Comparison of ENCODE assay signal across 23 cellular contexts in the genomic region with DNA sequence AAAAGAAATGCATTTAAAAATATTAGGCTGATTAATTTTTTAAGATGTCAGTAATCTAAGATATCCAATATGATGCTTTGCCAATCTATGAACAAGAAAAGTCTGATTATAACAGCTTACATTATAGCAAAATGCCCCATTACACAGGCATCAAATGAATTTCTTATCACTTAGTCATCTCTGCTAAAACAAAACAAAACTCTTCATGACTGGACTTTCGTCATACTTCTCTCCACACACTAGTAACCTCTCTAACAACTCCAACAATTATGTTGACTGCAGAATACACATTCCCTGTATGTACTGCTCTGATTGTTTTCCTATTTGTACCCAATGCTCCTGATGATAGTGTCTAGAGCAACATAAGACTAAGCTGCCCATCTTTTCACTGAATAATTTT. TPM values are rescaled to one million over a fixed set of nuclear protein-coding genes. Genes with fewer than 3 reads are reported as not detected.
DNase-seq lines count a peak whose midpoint lies in the region; ATAC-seq, FAIRE-seq and TF ChIP-seq lines count a peak whose summit lies in the region.
"Had no signal": no experiment of that assay in that cellular context is flagged by ENCODE, and none has a peak within 500 bp of the region (broad histone marks: within the 10 kb centered on the region; RNA-seq: fewer than 3 reads in every experiment).

No MANE protein-coding gene starts in this region.

- no peaks in the 10 kb centered on the region for H3K9me3 ChIP-seq in HepG2 (ENCODE audit: low read length)
- no peaks in the 10 kb centered on the region for H3K9me3 ChIP-seq in right lobe of liver
- no peaks in the 10 kb centered on the region for H3K9me3 ChIP-seq in adipocyte (ENCODE audit: control insufficient read depth, low read length)
- no peaks in the 10 kb centered on the region for H3K9me3 ChIP-seq in transverse colon
- H3K9me3 ChIP-seq: mucosa of descending colon, thyroid gland had no signal

- intact Hi-C loops in HepG2 (cut with micrococcal nuclease; ENCODE audit: unreplicated experiment) (no loop called here), right lobe of liver (cut with DNase I) (no loop called here), transverse colon (cut with DNase I; ENCODE audit: low total_unique reads) (no loop called here)

- H3K9ac ChIP-seq in HepG2 (ENCODE audit: insufficient read depth, low read depth, low read length), result no peak overlapping the region
- no peak overlapping the region for H3K9ac ChIP-seq in adipocyte (ENCODE audit: low read length)

- H3K4me2 ChIP-seq in HepG2 (ENCODE audit: low read depth, low read length), result no peak overlapping the region

- ATAC-seq in HepG2 (no peak), right lobe of liver (no peak), GM21723 (IDR thresholded peaks at IDR 0.05; ENCODE audit: unreplicated experiment) (no peak), HG02798 (IDR thresholded peaks at IDR 0.05; ENCODE audit: poor library complexity, unreplicated experiment) (no peak)
- ATAC-seq: activated CD8-positive, alpha-beta T cell treated with anti-CD3 and anti-CD28 coated beads, Interleukin-2, amount 10 ng/mL, durations not matched to agents 7 days and 5 days; left colon; mucosa of descending colon; stimulated activated effector memory CD8-positive, alpha-beta T cell treated with anti-CD3 and anti-CD28 coated beads, Interleukin-12 subunit alpha, Interleukin-12 subunit beta, amount 100 ng/mL, for 72 hours had no signal

- H3K27me3 ChIP-seq in HepG2 (ENCODE audit: control insufficient read depth in 1 of 2, insufficient read depth in 2 of 2, low read length in 2 of 2), result no peaks in the 10 kb centered on the region; a peak in 1 of 5 replicates
- H3K27me3 ChIP-seq in right lobe of liver, result peaks cover 0 to 10% of the 10 kb centered on the region in 2 donors
- H3K27me3 ChIP-seq in adipocyte (replicated peaks; ENCODE audit: control insufficient read depth, insufficient read depth, low read length), result no peaks in the 10 kb centered on the region
- peaks cover 3% of the 10 kb centered on the region for H3K27me3 ChIP-seq in transverse colon
- H3K27me3 ChIP-seq: thyroid gland had no signal

- in situ Hi-C loops in HepG2 (cut with HindIII; ENCODE audit: extremely low pct_ligation_motif_present, low pct_unique_long_range_greater_than_20kb), result no loop called here
- in situ Hi-C loops in transverse colon (cut with MboI; ENCODE audit: low pct_ligation_motif_present in 1 of 4, low pct_unique_long_range_greater_than_20kb in 1 of 4, low sequenced_read_pairs in 3 of 4), result no loop called here

- H3K4me3 ChIP-seq in HepG2 (replicated peaks in 1 of 3; ENCODE audit: insufficient read depth in 1 of 3, low read depth in 2 of 3, low read length in 3 of 3) (no peak overlapping the region), right lobe of liver (no peak overlapping the region), adipocyte (ENCODE audit: low read length) (no peak overlapping the region), fibroblast of villous mesenchyme (ENCODE audit: low read depth, low read length) (no peak overlapping the region), transverse colon (no peak overlapping the region)
- H3K4me3 ChIP-seq: mucosa of descending colon, thyroid gland had no signal

- H3K4me1 ChIP-seq in HepG2 (ENCODE audit: insufficient read depth, low read length) (peaks cover 8% of the 10 kb centered on the region), right lobe of liver (peaks cover 0 to 13% (median 4%) of the 10 kb centered on the region in 4 donors), adipocyte (ENCODE audit: control insufficient read depth, insufficient read depth, low read length) (no peaks in the 10 kb centered on the region), transverse colon (peaks cover 6 to 11% (median 8%) of the 10 kb centered on the region in 4 donors)

- TF ChIP-seq RAD21 in HepG2 (CRISPR knock-in tag; IDR thresholded peaks at IDR 0.05), result no peak

- TF ChIP-seq CTCF in HepG2 (CRISPR knock-in tag; IDR thresholded peaks at IDR 0.05) (no peak), right lobe of liver (IDR thresholded peaks at IDR 0.05) (no peak), fibroblast of villous mesenchyme (IDR thresholded peaks at IDR 0.05; ENCODE audit: insufficient read depth, low read depth, low read length) (no peak), transverse colon (IDR thresholded peaks at IDR 0.05) (no peak)

- H3K27ac ChIP-seq in HepG2 (ENCODE audit: extremely low read length, insufficient read depth, low read length) (no peak overlapping the region), right lobe of liver (no peak overlapping the region), transverse colon (no peak overlapping the region)
- H3K27ac ChIP-seq: thyroid gland had no signal

- POLR2A ChIA-PET in HepG2 (lab: Yijun Ruan, JAX), result no interaction called here

- BruUV-seq in HepG2 (replicated peaks; lab: Mats Ljungman, UMichigan), result no TSS peak

- H3K79me2 ChIP-seq in HepG2 (ENCODE audit: insufficient read depth, low read length), result peaks cover 9% of the 10 kb centered on the region

- no peak for TF ChIP-seq EP300 in HepG2 (IDR thresholded peaks at IDR 0.05; ENCODE audit: low read depth in 2 of 2, low read length in 2 of 2)
- no peak for TF ChIP-seq EP300 in HepG2 (CRISPR knock-in tag; IDR thresholded peaks at IDR 0.05; ENCODE audit: borderline replicate concordance)
- TF ChIP-seq EP300 in transverse colon (IDR thresholded peaks at IDR 0.05; ENCODE audit: low read depth), result no peak

- CTCF ChIA-PET in HepG2 (lab: Yijun Ruan, JAX; ENCODE audit: low intra/inter-chr PET ratio, low total read pairs), result no interaction called here

- no peak for FAIRE-seq in HepG2 (lab: Jason Lieb, UNC)
- FAIRE-seq: GM18507 had no signal

- DNase-seq in HepG2 (ENCODE audit: low spot score) (peak; percentile 24), right lobe of liver (no peak), adipocyte (ENCODE audit: low read depth) (peak; percentile 14), fibroblast of villous mesenchyme (ENCODE audit: low read depth) (peak; percentile 48), transverse colon (no peak)
- no peak for DNase-seq in activated naive CD4-positive, alpha-beta T cell treated with Interleukin-2 at 50 U/mL for 16 hours
- DNase-seq: activated B cell treated with CpG ODN at 0.5 μM for 24 hours; activated CD8-positive, alpha-beta T cell treated with anti-CD3 and anti-CD28 coated beads, Interleukin-2, amount 10 ng/mL, durations not matched to agents 7 days and 5 days; CD4-positive, CD25-positive, alpha-beta regulatory T cell; DMS53; effector memory CD4-positive, alpha-beta T cell; foreskin fibroblast; left colon; MM.1S; mucosa of descending colon; NCI-H2081; NCI-H526; OCI-M1; thyroid gland had no signal

- H3K36me3 ChIP-seq in HepG2 (replicated peaks in 1 of 2; ENCODE audit: control insufficient read depth in 1 of 2, insufficient read depth in 2 of 2, low read length in 2 of 2) (no peaks in the 10 kb centered on the region), right lobe of liver (no peaks in the 10 kb centered on the region), adipocyte (ENCODE audit: control insufficient read depth, insufficient read depth, low read length, severe bottlenecking) (no peaks in the 10 kb centered on the region), transverse colon (no peaks in the 10 kb centered on the region)
- H3K36me3 ChIP-seq: thyroid gland had no signal

- 12% methylated on average over 1 of the region's 1 CpG for WGBS in HepG2 (ENCODE audit: low lambda C conversion rate)
- WGBS in right lobe of liver (ENCODE audit: insufficient coverage, low coverage, low lambda C conversion rate, missing lambda C conversion rate), result 62% methylated on average over 1 of the region's 1 CpG
- 62 to 77% methylated on average over 1 of the region's 1 CpG for WGBS in transverse colon (ENCODE audit: low coverage in 1 of 2), 2 donors

- no peak overlapping the region for H2AFZ ChIP-seq in HepG2 (ENCODE audit: low read length)

- TF ChIP-seq POLR2A in HepG2 (IDR thresholded peaks at IDR 0.05; ENCODE audit: insufficient read depth in 1 of 2, low read depth in 2 of 2, low read length in 2 of 2), result no peak
- TF ChIP-seq POLR2A in right lobe of liver (IDR thresholded peaks at IDR 0.05), result no peak
- no peak for TF ChIP-seq POLR2A in transverse colon (IDR thresholded peaks at IDR 0.05)

- no peaks in the 10 kb centered on the region for H4K20me1 ChIP-seq in HepG2 (ENCODE audit: insufficient read depth, low read length)

TF ChIP-seq in HepG2, 621 proteins besides CTCF, POLR2A, EP300 and RAD21:
- TF ChIP-seq ZNF616 (CRISPR knock-in tag; IDR thresholded peaks at IDR 0.05; ENCODE audit: low read depth) (no peak), CREB1 (IDR thresholded peaks at IDR 0.05) (0 out of 2 replicates have a peak, but pooled peaks have one; percentile 20), CREB1 (CRISPR knock-in tag; IDR thresholded peaks at IDR 0.05) (no peak)

RNA-seq across cellular contexts. Expression of a gene that starts 3.8 kb away (rescaled TPM):
- total RNA-seq in HepG2 (2016; rRNA removed; fragmentation: Illumina TruSeq; extraction: Trizol) (22.9 and 54.3 TPM in 2 replicates), right lobe of liver (1 to 10 TPM in 4 of 6 experiments, under 1 TPM in 2; 0.42 to 4.6 (median 1.9) TPM), fibroblast of villous mesenchyme (14.2 and 21.2 TPM in 2 replicates), transverse colon (10 to 100 TPM in 2 of 4 donors, 1 to 10 TPM in 2; 4.5 to 40.8 (median 8.4) TPM)
- total RNA-seq in HepG2 (2016; cell fraction: cytosol; rRNA removed; fragmentation: Illumina TruSeq; extraction: Trizol; ENCODE audit: low read depth), result 2.3 and 2.6 TPM in 2 replicates
- total RNA-seq in HepG2 (2016; cell fraction: insoluble cytoplasmic fraction; rRNA removed; fragmentation: Illumina TruSeq; extraction: Trizol), result 19.0 and 47.1 TPM in 2 replicates
- total RNA-seq in HepG2 (2016; cell fraction: membrane; rRNA removed; fragmentation: Illumina TruSeq; extraction: Trizol), result 8.0 and 10.9 TPM in 2 replicates
- 63.2 and 64.1 TPM in 2 replicates for total RNA-seq in HepG2 (2016; cell fraction: nucleus; rRNA removed; fragmentation: Illumina TruSeq; extraction: Trizol)
- polyA plus RNA-seq in HepG2 (2011; rRNA removed), result 4.7 and 6.7 TPM in 2 replicates
- 5.0 and 5.1 TPM in 2 replicates for polyA plus RNA-seq in HepG2 (2011; cell fraction: cytosol; rRNA removed)
- 10.0 and 14.1 TPM in 2 replicates for polyA plus RNA-seq in HepG2 (2011; cell fraction: nucleus; rRNA removed)
- 6.6 and 17.1 TPM in 2 replicates for polyA plus RNA-seq in HepG2 (2012)
- polyA plus RNA-seq in HepG2 (2016; cell fraction: cytosol; fragmentation: Illumina TruSeq; extraction: Trizol; ENCODE audit: low read depth), result 1.0 and 1.3 TPM in 2 replicates
- 49.6 and 59.8 TPM in 2 replicates for polyA plus RNA-seq in HepG2 (2016; cell fraction: insoluble cytoplasmic fraction; fragmentation: Illumina TruSeq; extraction: Trizol; ENCODE audit: low read depth)
- polyA plus RNA-seq in HepG2 (2016; cell fraction: membrane; fragmentation: Illumina TruSeq; extraction: Trizol; ENCODE audit: low read depth), result 2.2 and 3.0 TPM in 2 replicates
- polyA plus RNA-seq in HepG2 (2016; cell fraction: nucleus; fragmentation: Illumina TruSeq; extraction: Trizol; ENCODE audit: insufficient read depth, low read depth), result 88.9 and 112 TPM in 2 replicates
- 8.0 and 51.1 TPM in 2 replicates for polyA minus RNA-seq in HepG2 (2011; rRNA and poly(A)+ RNA removed; ENCODE audit: low replicate concordance)
- 16.7 and 21.3 TPM in 2 replicates for polyA minus RNA-seq in HepG2 (2011; cell fraction: cytosol; rRNA and poly(A)+ RNA removed)
- 25.5 and 35.3 TPM in 2 replicates for polyA minus RNA-seq in HepG2 (2011; cell fraction: nucleus; rRNA and poly(A)+ RNA removed)

Comparison
In these comparisons a context has a peak if more than half of its experiments do, and no peak if none do; other contexts are left out.
1. DNase-seq: peak in HepG2 (single experiment), adipocyte (single experiment) and fibroblast of villous mesenchyme (single experiment); none in right lobe of liver (0 of 3), transverse colon (single experiment) and activated naive CD4-positive, alpha-beta T cell treated with Interleukin-2 at 50 U/mL for 16 hours (single experiment).